Comparison of ENCODE assay signal across 8 cellular contexts in genomic region chr22:17629167-17629489, GRCh38. TPM values are rescaled to one million over a fixed set of nuclear protein-coding genes. Genes with fewer than 3 reads are reported as not detected.
DNase-seq lines count a peak whose midpoint lies in the region; ATAC-seq and TF ChIP-seq lines count a peak whose summit lies in the region.

No MANE protein-coding gene starts in this region.

- peaks cover 0 to 5% (median 0%) of the 10 kb centered on the region in 3 donors for H3K36me3 ChIP-seq in skeletal muscle tissue (ENCODE audit: control insufficient read depth in 3 of 3, insufficient read depth in 3 of 3, low read length in 3 of 3)

- in situ Hi-C loops in G401 (cut with HindIII; ENCODE audit: low sequenced_read_pairs), result no loop called here

- H2BK120ac ChIP-seq in H9 (ENCODE audit: low read depth, low read length, poor library complexity, severe bottlenecking), result no peak overlapping the region

- peak overlapping the region; percentile 99 to 100 (median 100) for H3K27ac Mint-ChIP-seq in H9
- H3K27ac Mint-ChIP-seq in activated B cell treated with CpG ODN at 0.5 μM for 24 hours, result peak overlapping the region; percentile 97

- H3T11ph ChIP-seq in H9 (ENCODE audit: low read length), result no peak overlapping the region

- H3K4me1 ChIP-seq in H9 (ENCODE audit: insufficient read depth, low read length), result no peaks in the 10 kb centered on the region
- peaks cover 10 to 13% (median 12%) of the 10 kb centered on the region in 3 donors for H3K4me1 ChIP-seq in skeletal muscle tissue (ENCODE audit: control insufficient read depth in 3 of 3, insufficient read depth in 3 of 3, low read length in 3 of 3)

- peak overlapping the region; percentile 85; the same call in 1 of the 2 replicates for H3K14ac ChIP-seq in H9 (ENCODE audit: insufficient read depth, low read length)

- no peak overlapping the region for H4K91ac ChIP-seq in H9 (ENCODE audit: insufficient read length, low read depth, low read length)

- H2BK5ac ChIP-seq in H9 (ENCODE audit: insufficient read length, low read length), result no peak overlapping the region

- H3K4me1 Mint-ChIP-seq in H9, result 0 out of 4 replicates have a peak, but pooled peaks cover 0 to 3% of the 10 kb centered on the region in 2 experiments
- peaks cover 31% of the 10 kb centered on the region for H3K4me1 Mint-ChIP-seq in activated B cell treated with CpG ODN at 0.5 μM for 24 hours

- no peak overlapping the region for H2BK20ac ChIP-seq in H9 (ENCODE audit: low read depth, low read length, poor library complexity, severe bottlenecking)

- H4K20me1 ChIP-seq in H9 (ENCODE audit: control insufficient read depth, insufficient read depth, insufficient read length), result no peaks in the 10 kb centered on the region

- ATAC-seq in activated B cell treated with CpG ODN at 0.5 μM for 24 hours (ENCODE audit: low read depth) (no peak), left ventricle myocardium superior (peak; percentile 6)

- H3K27me3 ChIP-seq in H9 (ENCODE audit: insufficient read depth, low read length) (no peaks in the 10 kb centered on the region), skeletal muscle tissue (ENCODE audit: control insufficient read depth in 3 of 3, insufficient read depth in 3 of 3, low read length in 3 of 3) (no peaks in the 10 kb centered on the region)

- intact Hi-C loops in activated B cell treated with CpG ODN at 0.5 μM for 24 hours (cut with micrococcal nuclease) (no loop called here), left ventricle myocardium superior (cut with micrococcal nuclease) (loop anchor here (5.0 kb wide), 1 partner anchor 52 kb away; no protein-coding TSS in a partner anchor)

- TF ChIP-seq CTCF in H9 (conservative IDR thresholded peaks at IDR 0.05) (no peak), activated B cell treated with CpG ODN at 0.5 μM for 24 hours (IDR thresholded peaks at IDR 0.05) (no peak)

- H3K4me3 Mint-ChIP-seq in H9 (peak overlapping the region; percentile 96 to 98), activated B cell treated with CpG ODN at 0.5 μM for 24 hours (peak overlapping the region; percentile 98)

- no peak overlapping the region for H2BK12ac ChIP-seq in H9 (ENCODE audit: insufficient read length, low read depth, low read length)

- H3K79me1 ChIP-seq in H9 (ENCODE audit: insufficient read depth, low read depth, low read length, poor library complexity, severe bottlenecking), result peaks cover 8% of the 10 kb centered on the region

- no peak overlapping the region for H2AFZ ChIP-seq in H9 (ENCODE audit: low read length)

- H3K9me3 Mint-ChIP-seq in H9, result no peaks in the 10 kb centered on the region
- no peaks in the 10 kb centered on the region for H3K9me3 Mint-ChIP-seq in activated B cell treated with CpG ODN at 0.5 μM for 24 hours

- H3K36me3 Mint-ChIP-seq in H9 (ENCODE audit: insufficient read depth in 1 of 3, low read depth in 3 of 3), result peaks cover 0 to 3% (median 2%) of the 10 kb centered on the region in 3 experiments; a peak in 4 of 7 replicates
- peaks cover 26% of the 10 kb centered on the region for H3K36me3 Mint-ChIP-seq in activated B cell treated with CpG ODN at 0.5 μM for 24 hours (ENCODE audit: low read depth)

- H3K27ac ChIP-seq in H9 (ENCODE audit: insufficient read length, low read depth, low read length), result peak overlapping the region; percentile 89
- H3K27ac ChIP-seq in skeletal muscle tissue (ENCODE audit: low read depth, low read length), result peak overlapping the region; percentile 90

- POLR2A ChIA-PET in activated B cell treated with CpG ODN at 0.5 μM for 24 hours (lab: Charles Lee), result interaction anchor here (0.7 to 1.7 kb wide), 3 partner anchors 10 to 34 kb away, joined by 3 to 8 read pairs (median 4); partner anchors contain the start of gene BCL2L13

- CTCF ChIA-PET in activated B cell treated with CpG ODN at 0.5 μM for 24 hours (lab: Charles Lee), result no interaction called here

- no peak overlapping the region for H3K4ac ChIP-seq in H9 (ENCODE audit: low read depth, low read length)

- no peak overlapping the region for H2AK5ac ChIP-seq in H9 (ENCODE audit: insufficient read length, low read length)

- whole genome bisulfite sequencing in H9 (ENCODE audit: extremely low coverage, insufficient read length, low lambda C conversion rate), result no CpG with 5 or more reads among the region's 1 CpG

- DNase-seq in H9, result no peak
- no peak for DNase-seq in activated B cell treated with CpG ODN at 0.5 μM for 24 hours
- no peak for DNase-seq in left ventricle myocardium superior
- DNase-seq in SKM-1 (lab: John Stamatoyannopoulos, UW; ENCODE audit: unreplicated experiment), result no peak
- no peak for DNase-seq in KG1 (lab: John Stamatoyannopoulos, UW)
- DNase-seq in occipital lobe (lab: John Stamatoyannopoulos, UW), result no peak
- no peak for DNase-seq in G401 (ENCODE audit: low spot score)

- H3K56ac ChIP-seq in H9 (ENCODE audit: insufficient read length, low read depth, low read length), result no peak overlapping the region

- H3K27me3 Mint-ChIP-seq in H9 (ENCODE audit: low read depth) (no peaks in the 10 kb centered on the region), activated B cell treated with CpG ODN at 0.5 μM for 24 hours (no peaks in the 10 kb centered on the region)

- no peak overlapping the region for H2BK15ac ChIP-seq in H9 (ENCODE audit: low read depth, low read length)

- no peaks in the 10 kb centered on the region for H3K23me2 ChIP-seq in H9 (ENCODE audit: insufficient read length, low read depth, low read length, poor library complexity, severe bottlenecking)

- peak overlapping the region; percentile 62 for H3K4me2 ChIP-seq in H9 (ENCODE audit: insufficient read depth, insufficient read length, low read length)

- H3K18ac ChIP-seq in H9 (ENCODE audit: insufficient read length, low read depth, low read length), result no peak overlapping the region

- H3K9ac ChIP-seq in H9 (ENCODE audit: extremely low read depth, insufficient read length, low read length) (peak overlapping the region; percentile 95), skeletal muscle tissue (ENCODE audit: low read depth in 1 of 3, low read length in 3 of 3) (peak overlapping the region; percentile 77 to 100 (median 78))

- peak overlapping the region; percentile 92 to 100 (median 100) for H3K4me3 ChIP-seq in skeletal muscle tissue (ENCODE audit: low read length in 3 of 3)

- H3K23ac ChIP-seq in H9 (ENCODE audit: insufficient read length, low read depth, low read length), result no peak overlapping the region

- no peak overlapping the region for H4K8ac ChIP-seq in H9 (replicated peaks; ENCODE audit: insufficient read length, low read depth, low read length)

- H4K5ac ChIP-seq in H9 (ENCODE audit: insufficient read length, low read depth, low read length), result no peak overlapping the region

- peaks cover 12% of the 10 kb centered on the region; the same call in 1 of the 2 replicates for H3K79me2 ChIP-seq in H9 (ENCODE audit: insufficient read depth, low read length)

- H3K9me3 ChIP-seq in H9 (ENCODE audit: control insufficient read depth, low read depth, low read length) (no peaks in the 10 kb centered on the region), skeletal muscle tissue (ENCODE audit: control insufficient read depth in 3 of 3, low read length in 3 of 3) (no peaks in the 10 kb centered on the region)

RNA-seq across cellular contexts. Expression of gene ATP6V1E1, which starts 0.6 kb away (rescaled TPM):
- total RNA-seq in H9 (2021), result 89.2 and 90.0 TPM in 2 replicates
- 73.9 and 74.0 TPM in 2 replicates for total RNA-seq in activated B cell treated with CpG ODN at 0.5 μM for 24 hours
- total RNA-seq in left ventricle myocardium superior, result 210 TPM
- total RNA-seq in skeletal muscle tissue, result 60.0 TPM
- total RNA-seq in occipital lobe, result 98.1 TPM
- 172 and 185 TPM in 2 replicates for total RNA-seq in G401 (2014; rRNA removed; shearing (Covaris generic))

RNA-seq across cellular contexts. Expression of gene BCL2L13, which starts 9.4 kb away (rescaled TPM):
- 26.0 and 29.2 TPM in 2 replicates for total RNA-seq in H9 (2021)
- total RNA-seq in activated B cell treated with CpG ODN at 0.5 μM for 24 hours, result 30.1 and 38.7 TPM in 2 replicates
- 92.9 TPM for total RNA-seq in left ventricle myocardium superior
- 41.2 TPM for total RNA-seq in skeletal muscle tissue
- 36.2 TPM for total RNA-seq in occipital lobe
- 58.6 and 63.1 TPM in 2 replicates for total RNA-seq in G401 (2014; rRNA removed; shearing (Covaris generic))
